ENCODE assay signal across 21 cellular contexts in the genomic region with DNA sequence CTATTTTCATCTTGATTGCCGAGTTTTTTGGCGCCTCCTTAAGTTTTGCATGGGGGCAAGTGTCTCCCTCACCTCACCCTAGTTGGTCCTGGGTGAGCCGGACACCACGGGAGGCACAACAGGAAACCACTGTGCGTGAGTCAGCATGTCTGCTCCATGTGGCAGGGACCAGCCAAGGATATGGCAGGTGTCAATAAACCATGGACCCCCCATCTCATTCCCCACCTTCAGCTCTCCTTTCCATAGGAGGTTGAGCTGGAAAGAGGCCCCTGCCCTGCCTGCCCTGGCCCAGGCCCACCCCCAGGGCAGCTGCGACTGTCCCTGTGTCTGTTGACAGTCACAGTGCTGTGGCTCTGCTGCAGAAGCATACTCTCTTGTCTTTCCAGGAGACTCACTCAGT. TPM values are rescaled to one million over a fixed set of nuclear protein-coding genes. Genes with fewer than 3 reads are reported as not detected.
A peak's percentile ranks its signal among the peaks of the same experiment; 100 is the strongest.
DNase-seq lines count a peak whose midpoint lies in the region; ATAC-seq, FAIRE-seq and TF ChIP-seq lines count a peak whose summit lies in the region.
"Had no signal": no experiment of that assay in that cellular context is flagged by ENCODE, and none has a peak within 500 bp of the region (broad histone marks: within the 10 kb centered on the region; RNA-seq: fewer than 3 reads in every experiment).

No MANE protein-coding gene starts in this region.

- peaks cover 0 to 18% of the 10 kb centered on the region in 2 experiments; a peak in 3 of 5 replicates for H3K4me1 ChIP-seq in K562 (replicated peaks in 1 of 2; ENCODE audit: control insufficient read depth in 2 of 2, insufficient read depth in 2 of 2, low read length in 2 of 2)
- peaks cover 3 to 5% of the 10 kb centered on the region in 2 donors for H3K4me1 ChIP-seq in breast epithelium

- TF ChIP-seq CTCF in activated CD8-positive, alpha-beta T cell treated with anti-CD3 and anti-CD28 coated beads for 36 hours (IDR thresholded peaks at IDR 0.05): no peak
- TF ChIP-seq CTCF in K562 (IDR thresholded peaks at IDR 0.05 in 2 of 3, conservative IDR thresholded peaks at IDR 0.05 in 1 of 3; ENCODE audit: insufficient read depth in 2 of 3, low read depth in 1 of 3, low read length in 3 of 3): no peak
- TF ChIP-seq CTCF in breast epithelium (IDR thresholded peaks at IDR 0.05): no peak

- CTCF ChIA-PET in activated CD8-positive, alpha-beta T cell treated with anti-CD3 and anti-CD28 coated beads, Interleukin-2, amount 10 ng/mL, durations not matched to agents 7 days and 5 days (lab: Charles Lee): no interaction called here
- CTCF ChIA-PET in activated CD8-positive, alpha-beta T cell treated with anti-CD3 and anti-CD28 coated beads for 36 hours (lab: Charles Lee): interaction anchor here (1.4 kb wide), 1 partner anchor 20 kb away, joined by 4 read pairs; no protein-coding TSS in a partner anchor
- CTCF ChIA-PET in K562 (lab: Yijun Ruan, JAX; ENCODE audit: low intra/inter-chr PET ratio): no interaction called here

- peak overlapping the region; percentile 57 for H3K27ac Mint-ChIP-seq in activated CD8-positive, alpha-beta T cell treated with anti-CD3 and anti-CD28 coated beads, Interleukin-2, amount 10 ng/mL, durations not matched to agents 7 days and 5 days
- H3K27ac Mint-ChIP-seq in activated CD8-positive, alpha-beta T cell treated with anti-CD3 and anti-CD28 coated beads for 36 hours: no peak overlapping the region

- TF ChIP-seq POLR2A in K562 (conservative IDR thresholded peaks at IDR 0.05) (no peak), breast epithelium (IDR thresholded peaks at IDR 0.05) (no peak)

- 25% methylated on average over 6 of the region's 6 CpGs for WGBS in K562 (ENCODE audit: insufficient coverage, low coverage, missing lambda C conversion rate)

- H3K79me2 ChIP-seq in K562 (ENCODE audit: control insufficient read depth, insufficient read depth, low read length): no peaks in the 10 kb centered on the region

- BruUV-seq in K562 (replicated peaks; lab: Mats Ljungman, UMichigan): no TSS peak

- in situ Hi-C loops in KBM-7 (cut with MboI; ENCODE audit: low pct_unique_long_range_greater_than_20kb, low sequenced_read_pairs) (no loop called here), K562 (cut with MboI) (no loop called here)

- DNase-seq in activated CD8-positive, alpha-beta T cell treated with anti-CD3 and anti-CD28 coated beads, Interleukin-2, amount 10 ng/mL, durations not matched to agents 7 days and 5 days: no peak
- DNase-seq in activated CD8-positive, alpha-beta T cell treated with anti-CD3 and anti-CD28 coated beads for 36 hours: no peak
- DNase-seq in KBM-7: peak; percentile 40
- DNase-seq in K562 (ENCODE audit: extremely low read depth in 1 of 4, low spot score in 3 of 4): no peak
- no peak for DNase-seq in activated T-cell treated with anti-CD3 and anti-CD28 coated beads, Interleukin-2, amount 50 U/mL, for 48 hours
- no peak for DNase-seq in breast epithelium (ENCODE audit: low spot score in 2 of 2)
- DNase-seq: 8988T, Caco-2, H9, MG63, NCI-H1417, NCI-H2029, NCI-H2171 treated with DMSO at 0.1 percent for 48 hours, NCI-H82 had no signal

- no peak overlapping the region for H3K4me2 ChIP-seq in K562 (ENCODE audit: insufficient read depth, low read length)

- H3K9ac ChIP-seq in K562 (ENCODE audit: insufficient read depth in 1 of 2, low read depth in 2 of 2, low read length in 2 of 2): 0 out of 4 replicates have a peak overlapping the region, but pooled peaks of 1 of the 2 experiments have one; percentile 18

- H3K4me3 ChIP-seq in K562: no peak overlapping the region
- no peak overlapping the region for H3K4me3 ChIP-seq in breast epithelium
- H3K4me3 ChIP-seq: MG63 had no signal

- H3K27me3 Mint-ChIP-seq in activated CD8-positive, alpha-beta T cell treated with anti-CD3 and anti-CD28 coated beads, Interleukin-2, amount 10 ng/mL, durations not matched to agents 7 days and 5 days (ENCODE audit: low read depth): no peaks in the 10 kb centered on the region
- H3K27me3 Mint-ChIP-seq in activated CD8-positive, alpha-beta T cell treated with anti-CD3 and anti-CD28 coated beads for 36 hours: no peaks in the 10 kb centered on the region

- TF ChIP-seq EP300 in K562 (IDR thresholded peaks at IDR 0.05; ENCODE audit: low read length): no peak

- H3K9me1 ChIP-seq in K562 (ENCODE audit: control insufficient read depth, insufficient read depth, low read length): no peaks in the 10 kb centered on the region

- peaks cover 44% of the 10 kb centered on the region for H3K4me1 Mint-ChIP-seq in activated CD8-positive, alpha-beta T cell treated with anti-CD3 and anti-CD28 coated beads, Interleukin-2, amount 10 ng/mL, durations not matched to agents 7 days and 5 days (ENCODE audit: low read depth)
- H3K4me1 Mint-ChIP-seq in activated CD8-positive, alpha-beta T cell treated with anti-CD3 and anti-CD28 coated beads for 36 hours (ENCODE audit: low read depth): peaks cover 16% of the 10 kb centered on the region

- peaks cover 26 to 44% of the 10 kb centered on the region in 2 experiments; a peak in 4 of 5 replicates for H3K27me3 ChIP-seq in K562 (ENCODE audit: control insufficient read depth in 2 of 2, insufficient read depth in 2 of 2, low read length in 2 of 2)
- H3K27me3 ChIP-seq in breast epithelium: no peaks in the 10 kb centered on the region
- H3K27me3 ChIP-seq: MG63 had no signal

- peak overlapping the region; percentile 34; the same call in 1 of the 2 replicates for H2AFZ ChIP-seq in K562 (ENCODE audit: low read depth, low read length)

- POLR2A ChIA-PET in activated CD8-positive, alpha-beta T cell treated with anti-CD3 and anti-CD28 coated beads, Interleukin-2, amount 10 ng/mL, durations not matched to agents 7 days and 5 days (lab: Charles Lee): no interaction called here
- POLR2A ChIA-PET in activated CD8-positive, alpha-beta T cell treated with anti-CD3 and anti-CD28 coated beads for 36 hours (lab: Charles Lee): no interaction called here
- POLR2A ChIA-PET in K562 (lab: Yijun Ruan, JAX): no interaction called here

- no peak for FAIRE-seq in K562 (lab: Jason Lieb, UNC)
- FAIRE-seq: G401.6, HTR-8/SVneo, RCC 7860 had no signal

- H3K27ac ChIP-seq in K562 (ENCODE audit: extremely low read depth, low read depth, low read length) (no peak overlapping the region), breast epithelium (no peak overlapping the region)
- H3K27ac ChIP-seq: C4-2B had no signal

- no peak for ATAC-seq in activated CD8-positive, alpha-beta T cell treated with anti-CD3 and anti-CD28 coated beads, Interleukin-2, amount 10 ng/mL, durations not matched to agents 7 days and 5 days
- no peak for ATAC-seq in activated CD8-positive, alpha-beta T cell treated with anti-CD3 and anti-CD28 coated beads for 36 hours
- no peak for ATAC-seq in K562
- ATAC-seq in HG02973 (IDR thresholded peaks at IDR 0.05; ENCODE audit: unreplicated experiment): no peak
- no peak for ATAC-seq in activated CD4-positive, CD25-positive, alpha-beta regulatory T cell treated with anti-CD3 and anti-CD28 coated beads, Interleukin-2, amount 50 U/mL, for 24 hours

- no peak overlapping the region for H3K4me3 Mint-ChIP-seq in activated CD8-positive, alpha-beta T cell treated with anti-CD3 and anti-CD28 coated beads, Interleukin-2, amount 10 ng/mL, durations not matched to agents 7 days and 5 days
- no peak overlapping the region for H3K4me3 Mint-ChIP-seq in activated CD8-positive, alpha-beta T cell treated with anti-CD3 and anti-CD28 coated beads for 36 hours
- H3K4me3 Mint-ChIP-seq: H9 had no signal

- H3K9me3 ChIP-seq in K562 (replicated peaks; ENCODE audit: control insufficient read depth, insufficient read depth, low read depth, low read length) (no peaks in the 10 kb centered on the region), breast epithelium (no peaks in the 10 kb centered on the region)
- H3K9me3 ChIP-seq: Caco-2, MG63 had no signal

- intact Hi-C loops in activated CD8-positive, alpha-beta T cell treated with anti-CD3 and anti-CD28 coated beads for 36 hours (cut with micrococcal nuclease): no loop called here
- intact Hi-C loops in K562 (cut with micrococcal nuclease): loop anchor here (2.0 kb wide), 1 partner anchor 43 kb away; no protein-coding TSS in a partner anchor
- intact Hi-C loops in breast epithelium (cut with DNase I; ENCODE audit: low total_unique reads): no loop called here

- no peak for TF ChIP-seq RAD21 in K562 (CRISPR knock-in tag; conservative IDR thresholded peaks at IDR 0.05 in 1 of 2, IDR thresholded peaks at IDR 0.05 in 1 of 2)

- no peaks in the 10 kb centered on the region for H3K9me3 Mint-ChIP-seq in activated CD8-positive, alpha-beta T cell treated with anti-CD3 and anti-CD28 coated beads, Interleukin-2, amount 10 ng/mL, durations not matched to agents 7 days and 5 days (ENCODE audit: insufficient read depth)
- H3K9me3 Mint-ChIP-seq in activated CD8-positive, alpha-beta T cell treated with anti-CD3 and anti-CD28 coated beads for 36 hours: no peaks in the 10 kb centered on the region
- H3K9me3 Mint-ChIP-seq: H9 had no signal

- no peaks in the 10 kb centered on the region; the same call in 1 of the 2 replicates for H4K20me1 ChIP-seq in K562 (replicated peaks; ENCODE audit: control insufficient read depth, insufficient read depth, low read length)

- no peaks in the 10 kb centered on the region for H3K36me3 ChIP-seq in K562 (ENCODE audit: control insufficient read depth, insufficient read depth, low read length)
- no peaks in the 10 kb centered on the region for H3K36me3 ChIP-seq in breast epithelium
- H3K36me3 ChIP-seq: MG63 had no signal

- peaks cover 4% of the 10 kb centered on the region for H3K36me3 Mint-ChIP-seq in activated CD8-positive, alpha-beta T cell treated with anti-CD3 and anti-CD28 coated beads, Interleukin-2, amount 10 ng/mL, durations not matched to agents 7 days and 5 days (ENCODE audit: low read depth)
- no peaks in the 10 kb centered on the region for H3K36me3 Mint-ChIP-seq in activated CD8-positive, alpha-beta T cell treated with anti-CD3 and anti-CD28 coated beads for 36 hours (ENCODE audit: low read depth)

RNA-seq across cellular contexts. Expression of a gene that starts 3.1 kb away (rescaled TPM):
- 1 to 10 TPM; 6.0 to 7.7 TPM for total RNA-seq in activated CD8-positive, alpha-beta T cell treated with anti-CD3 and anti-CD28 coated beads, Interleukin-2, amount 10 ng/mL, durations not matched to agents 7 days and 5 days
- total RNA-seq in activated CD8-positive, alpha-beta T cell treated with anti-CD3 and anti-CD28 coated beads for 36 hours: 1 to 10 TPM; 1.9 to 3.2 TPM
- total RNA-seq in K562 (2011; cell fraction: chromatin; rRNA removed; ENCODE audit: low replicate concordance): 0.33 and 0.46 TPM in 2 replicates
- 0.17 and 0.26 TPM in 2 replicates for total RNA-seq in K562 (2011; cell fraction: nucleolus; rRNA removed)
- total RNA-seq in K562 (2011; cell fraction: nucleoplasm; rRNA removed): 0.37 and 0.69 TPM in 2 replicates
- total RNA-seq in K562 (2014; rRNA removed) (0.36 and 0.41 TPM in 2 replicates), K562 (2014; rRNA removed; fragmentation: Illumina TruSeq; extraction: Trizol) (0.33 and 0.54 TPM in 2 replicates), K562 (2015; rRNA removed; fragmentation: Illumina TruSeq; extraction: Trizol) (0.22 and 0.30 TPM in 2 replicates), K562 (2021) (0.38 and 0.40 TPM in 2 replicates), breast epithelium (1 to 10 TPM; 2.9 to 5.4 (median 5.0) TPM)
- polyA plus RNA-seq in K562 (2011; rRNA removed) (0.45 and 0.61 TPM in 2 replicates), K562 (2014; fragmentation: Illumina TruSeq; extraction: Trizol) (0.51 and 0.75 TPM in 2 replicates), K562 (2014; fragmentation: Nextera tagmentation; extraction: Ambion mirVana) (under 1 TPM; 0.06 to 0.17 TPM), K562 (2014; rRNA removed) (0.41 and 0.71 TPM in 2 replicates)
- polyA plus RNA-seq in K562 (2011; cell fraction: cytosol; rRNA removed): 0.53 and 0.70 TPM in 2 replicates
- polyA plus RNA-seq in K562 (2011; cell fraction: nucleus; rRNA removed): 0.38 and 0.73 TPM in 2 replicates
- 0.48 and 1.8 TPM in 2 replicates for polyA plus RNA-seq in K562 (2012)
- polyA minus RNA-seq in K562 (2011; rRNA and poly(A)+ RNA removed): 0.15 and 0.25 TPM in 2 replicates
- polyA minus RNA-seq in K562 (2011; cell fraction: cytosol; rRNA and poly(A)+ RNA removed): 0.57 TPM in 1 of 2 replicates, not detected in the other
- polyA minus RNA-seq in K562 (2011; cell fraction: nucleus; rRNA and poly(A)+ RNA removed): 0.13 and 0.22 TPM in 2 replicates

RNA-seq across cellular contexts. Expression of a gene that starts 3.7 kb away (rescaled TPM):
- under 1 TPM in 1 of 2 experiments, not detected in 1; 0.39 TPM for total RNA-seq in activated CD8-positive, alpha-beta T cell treated with anti-CD3 and anti-CD28 coated beads, Interleukin-2, amount 10 ng/mL, durations not matched to agents 7 days and 5 days
- not detected for total RNA-seq in activated CD8-positive, alpha-beta T cell treated with anti-CD3 and anti-CD28 coated beads for 36 hours
- not detected in 2 replicates for total RNA-seq in K562 (2011; cell fraction: chromatin; rRNA removed; ENCODE audit: low replicate concordance)
- not detected in 2 replicates for total RNA-seq in K562 (2011; cell fraction: nucleolus; rRNA removed)
- 0.22 TPM in 1 of 2 replicates, not detected in the other for total RNA-seq in K562 (2011; cell fraction: nucleoplasm; rRNA removed)
- total RNA-seq in K562 (2014; rRNA removed) (not detected in 2 replicates), K562 (2014; rRNA removed; fragmentation: Illumina TruSeq; extraction: Trizol) (not detected in 2 replicates), K562 (2015; rRNA removed; fragmentation: Illumina TruSeq; extraction: Trizol) (not detected in 2 replicates), K562 (2021) (not detected in 2 replicates), breast epithelium (1 to 10 TPM in 2 of 3 donors, under 1 TPM in 1; 0.66 to 2.6 (median 1.0) TPM)
- polyA plus RNA-seq in K562 (2011; rRNA removed) (0.03 TPM in 1 of 2 replicates, not detected in the other), K562 (2014; fragmentation: Illumina TruSeq; extraction: Trizol) (not detected in 2 replicates), K562 (2014; fragmentation: Nextera tagmentation; extraction: Ambion mirVana) (under 1 TPM; 0.06 to 0.37 TPM), K562 (2014; rRNA removed) (not detected in 2 replicates)
- not detected in 2 replicates for polyA plus RNA-seq in K562 (2011; cell fraction: cytosol; rRNA removed)
- 0.06 and 0.09 TPM in 2 replicates for polyA plus RNA-seq in K562 (2011; cell fraction: nucleus; rRNA removed)
- polyA plus RNA-seq in K562 (2012): 0.05 and 0.36 TPM in 2 replicates
- 0.09 TPM in 1 of 2 replicates, not detected in the other for polyA minus RNA-seq in K562 (2011; rRNA and poly(A)+ RNA removed)
- not detected in 2 replicates for polyA minus RNA-seq in K562 (2011; cell fraction: cytosol; rRNA and poly(A)+ RNA removed)
- 0.22 and 0.27 TPM in 2 replicates for polyA minus RNA-seq in K562 (2011; cell fraction: nucleus; rRNA and poly(A)+ RNA removed)
- total RNA-seq: T-helper 2 cell treated with Interferon-gamma antibody and Interleukin-4, amounts not matched to agents 100 ng/mL and 5 ng/mL, for 36 hours had no signal
